8 cellular contexts compared by ENCODE assay signal in genomic region chr9:113875917-113876805, GRCh38. TPM values are rescaled to one million over a fixed set of nuclear protein-coding genes. Genes with fewer than 3 reads are reported as not detected.
DNase-seq lines count a peak whose midpoint lies in the region; ATAC-seq and TF ChIP-seq lines count a peak whose summit lies in the region.

Gene ZNF618, plus strand, starts transcription at chr9:113876309. Its CDS starts 72 bp downstream, at chr9:113876381.

- H3K9me3 ChIP-seq in A673 (ENCODE audit: low read depth, low read length, poor library complexity, severe bottlenecking) (no peaks in the 10 kb centered on the region), MG63 (no peaks in the 10 kb centered on the region)

- CTCF ChIA-PET in A673 (lab: Charles Lee): no interaction called here
- CTCF ChIA-PET in activated naive CD4-positive, alpha-beta T cell treated with anti-CD3 and anti-CD28 coated beads for 36 hours (lab: Charles Lee): interaction anchor here (0.6 to 1.8 kb wide), 4 partner anchors 13 to 138 kb away, joined by 3 to 12 read pairs (median 3); no protein-coding TSS in a partner anchor

- POLR2A ChIA-PET in A673 (lab: Charles Lee; ENCODE audit: low non-redundant PET): interaction anchor here (0.8 kb wide), 1 partner anchor 473 kb away, joined by 4 read pairs; no protein-coding TSS in a partner anchor

- peaks cover 4% of the 10 kb centered on the region for H3K4me1 Mint-ChIP-seq in activated naive CD4-positive, alpha-beta T cell treated with anti-CD3 and anti-CD28 coated beads for 36 hours (ENCODE audit: low read depth)

- peak; percentile 69 for ATAC-seq in omental fat pad (ENCODE audit: low FRiP score)
- no peak for ATAC-seq in GM18520 (IDR thresholded peaks at IDR 0.05; ENCODE audit: unreplicated experiment)
- ATAC-seq in HG02840 (IDR thresholded peaks at IDR 0.05; ENCODE audit: low FRiP score, unreplicated experiment): no peak

- peak within 1 kb of the TSS; percentile 80 for H3K4me3 Mint-ChIP-seq in activated naive CD4-positive, alpha-beta T cell treated with anti-CD3 and anti-CD28 coated beads for 36 hours

- DNase-seq in A673 (ENCODE audit: low spot score) (peak; percentile 62), GM12864 (ENCODE audit: low read depth) (no peak), MG63 (peak; percentile 56), head of caudate nucleus (peak in 35 of 42 donors; percentile 9 to 69 (median 31)), omental fat pad (ENCODE audit: low spot score) (no peak)
- DNase-seq in activated naive CD4-positive, alpha-beta T cell treated with anti-CD3 and anti-CD28 coated beads for 36 hours: no peak

- H3K36me3 Mint-ChIP-seq in activated naive CD4-positive, alpha-beta T cell treated with anti-CD3 and anti-CD28 coated beads for 36 hours (ENCODE audit: low read depth): peaks cover 1% of the 10 kb centered on the region

- H3K4me3 ChIP-seq in A673 (ENCODE audit: low read depth, low read length, poor library complexity, severe bottlenecking) (peak within 1 kb of the TSS; percentile 94), GM12864 (ENCODE audit: low read depth, low read length) (peak within 1 kb of the TSS; percentile 55), MG63 (peak within 1 kb of the TSS; percentile 86)

- no TSS peak for BruUV-seq in A673 (replicated peaks; lab: Mats Ljungman, UMichigan)

- H3K27me3 ChIP-seq in A673 (replicated peaks; ENCODE audit: insufficient read depth, low read depth, low read length, poor library complexity) (no peaks in the 10 kb centered on the region), MG63 (no peaks in the 10 kb centered on the region)

- peaks cover 14% of the 10 kb centered on the region for H3K4me1 ChIP-seq in A673 (ENCODE audit: insufficient read depth, low read length, poor library complexity, severe bottlenecking)

- no peaks in the 10 kb centered on the region for H3K9me3 Mint-ChIP-seq in activated naive CD4-positive, alpha-beta T cell treated with anti-CD3 and anti-CD28 coated beads for 36 hours

- no peak within 1 kb of the TSS for H3K27ac Mint-ChIP-seq in activated naive CD4-positive, alpha-beta T cell treated with anti-CD3 and anti-CD28 coated beads for 36 hours

- intact Hi-C loops in A673 (cut with micrococcal nuclease; ENCODE audit: unreplicated experiment) (loop anchor here (5.0 kb wide), 2 partner anchors 69 to 86 kb away; no protein-coding TSS in a partner anchor), head of caudate nucleus (cut with DNase I) (loop anchor here (5.0 to 10.0 kb wide), 2 partner anchors 69 to 119 kb away; no protein-coding TSS in a partner anchor)
- intact Hi-C loops in activated naive CD4-positive, alpha-beta T cell treated with anti-CD3 and anti-CD28 coated beads for 36 hours (cut with micrococcal nuclease): loop anchor here (1.0 kb wide), 3 partner anchors 69 to 194 kb away; no protein-coding TSS in a partner anchor

- H3K36me3 ChIP-seq in A673 (ENCODE audit: insufficient read depth, low read length, poor library complexity, severe bottlenecking) (no peaks in the 10 kb centered on the region), MG63 (no peaks in the 10 kb centered on the region)

- no peak for TF ChIP-seq CTCF in A673 (conservative IDR thresholded peaks at IDR 0.05; ENCODE audit: low read depth, low read length)
- TF ChIP-seq CTCF in GM12864 (IDR thresholded peaks at IDR 0.05; ENCODE audit: low read depth, low read length, missing control alignments): no peak
- no peak for TF ChIP-seq CTCF in omental fat pad (IDR thresholded peaks at IDR 0.05)

- peak within 1 kb of the TSS; percentile 93 for H3K27ac ChIP-seq in A673 (ENCODE audit: low read depth, low read length, poor library complexity, severe bottlenecking)

- H3K27me3 Mint-ChIP-seq in activated naive CD4-positive, alpha-beta T cell treated with anti-CD3 and anti-CD28 coated beads for 36 hours (ENCODE audit: low read depth): peaks cover 15% of the 10 kb centered on the region

RNA-seq across cellular contexts. Expression of gene ZNF618, which starts in this region (rescaled TPM):
- 29.4 and 36.5 TPM in 2 replicates for total RNA-seq in A673 (2021)
- 3.4 and 3.6 TPM in 2 replicates for total RNA-seq in MG63 (2014; rRNA removed; shearing (Covaris generic); ENCODE audit: low replicate concordance)
- under 1 TPM; 0.02 to 0.10 TPM for total RNA-seq in activated naive CD4-positive, alpha-beta T cell treated with anti-CD3 and anti-CD28 coated beads for 36 hours
- 1 to 10 TPM; 2.2 to 8.8 (median 5.9) TPM for total RNA-seq in omental fat pad

Comparison
In these comparisons a context has a peak if more than half of its experiments do, and no peak if none do; other contexts are left out.
1. DNase-seq: peak in A673 (single experiment), MG63 (single experiment) and head of caudate nucleus (35 of 42); none in GM12864 (single experiment), activated naive CD4-positive, alpha-beta T cell treated with anti-CD3 and anti-CD28 coated beads for 36 hours (single experiment) and omental fat pad (single experiment).
2. Peak in every context shown above with its lines, with median percentiles within 50 percentile points of each other: H3K4me3 ChIP-seq.